22 cellular contexts compared by ENCODE assay signal in the genomic region with DNA sequence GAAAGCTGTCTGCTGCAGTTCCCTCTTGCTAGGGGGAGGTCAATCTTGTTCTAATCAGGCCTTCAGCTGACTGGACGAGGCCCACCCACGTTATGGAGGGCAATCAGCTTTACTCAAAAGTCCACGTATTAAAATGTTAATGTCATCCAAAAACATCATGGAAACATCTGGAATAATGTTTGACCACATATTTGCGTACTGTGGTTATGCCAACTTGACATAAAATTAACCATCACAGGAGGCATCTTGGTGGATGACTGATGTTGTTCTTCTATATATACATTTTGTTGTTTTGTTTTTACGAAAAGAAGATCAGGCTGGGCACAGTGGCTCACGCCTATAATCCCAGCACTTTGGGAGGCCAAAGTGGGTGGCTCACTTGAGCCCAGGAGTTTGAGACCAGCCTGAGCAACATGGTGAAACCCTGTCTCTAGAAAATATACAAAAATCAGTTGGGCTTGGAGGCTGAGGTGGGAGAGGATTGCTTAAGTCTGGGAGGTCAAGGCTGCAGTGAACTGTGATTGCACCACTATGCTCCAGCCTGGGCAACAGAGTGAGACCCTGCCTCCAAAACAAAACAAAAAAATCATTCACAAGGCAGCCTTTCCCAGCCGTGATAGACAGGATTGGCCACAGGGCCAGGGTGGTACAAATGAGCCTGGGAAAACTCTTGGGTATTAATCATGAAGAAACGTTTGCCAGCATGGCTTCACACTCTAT. TPM values are rescaled to one million over a fixed set of nuclear protein-coding genes. Genes with fewer than 3 reads are reported as not detected.
A peak's percentile ranks its signal among the peaks of the same experiment; 100 is the strongest.
DNase-seq lines count a peak whose midpoint lies in the region; ATAC-seq, FAIRE-seq and TF ChIP-seq lines count a peak whose summit lies in the region.
"Had no signal": no experiment of that assay in that cellular context is flagged by ENCODE, and none has a peak within 500 bp of the region (broad histone marks: within the 10 kb centered on the region; RNA-seq: fewer than 3 reads in every experiment).

No MANE protein-coding gene starts in this region.

- H3T11ph ChIP-seq in H9 (ENCODE audit: low read length) = no peak overlapping the region

- H3K4me3 Mint-ChIP-seq in neural crest cell = peak overlapping the region; percentile 2
- no peak overlapping the region for H3K4me3 Mint-ChIP-seq in H9

- no peak overlapping the region for H4K5ac ChIP-seq in H9 (ENCODE audit: insufficient read length, low read depth, low read length)

- no peak for TF ChIP-seq RAD21 in HepG2 (CRISPR knock-in tag; IDR thresholded peaks at IDR 0.05)

- TF ChIP-seq EP300 in HepG2 (IDR thresholded peaks at IDR 0.05; ENCODE audit: low read depth in 2 of 2, low read length in 2 of 2) (no peak), HepG2 (CRISPR knock-in tag; IDR thresholded peaks at IDR 0.05; ENCODE audit: borderline replicate concordance) (no peak)

- CTCF ChIA-PET in HepG2 (lab: Yijun Ruan, JAX; ENCODE audit: low intra/inter-chr PET ratio, low total read pairs) = no interaction called here

- no peak for ATAC-seq in HepG2
- no peak for ATAC-seq in right lobe of liver
- ATAC-seq in left lung = no peak

- no peak overlapping the region for H3K27ac Mint-ChIP-seq in neural crest cell (ENCODE audit: unreplicated experiment)
- H3K27ac Mint-ChIP-seq in H9 = no peak overlapping the region
- H3K27ac Mint-ChIP-seq: CD4-positive, alpha-beta memory T cell had no signal

- H3K18ac ChIP-seq in H9 (ENCODE audit: insufficient read length, low read depth, low read length) = no peak overlapping the region

- H4K91ac ChIP-seq in H9 (ENCODE audit: insufficient read length, low read depth, low read length) = no peak overlapping the region

- 36% methylated on average over 8 of the region's 8 CpGs for WGBS in HepG2 (ENCODE audit: low lambda C conversion rate)
- WGBS in right lobe of liver (ENCODE audit: insufficient coverage, low coverage, low lambda C conversion rate, missing lambda C conversion rate) = 61% methylated on average over 8 of the region's 8 CpGs
- WGBS in thyroid gland, 2 donors = 77 to 78% methylated on average over 8 of the region's 8 CpGs
- no CpG with 5 or more reads among the region's 8 CpGs for WGBS in H9 (ENCODE audit: extremely low coverage, insufficient read length, low lambda C conversion rate)

- H2BK15ac ChIP-seq in H9 (ENCODE audit: low read depth, low read length) = no peak overlapping the region

- H3K27ac ChIP-seq in HepG2 (ENCODE audit: extremely low read length, insufficient read depth, low read length) = no peak overlapping the region
- no peak overlapping the region for H3K27ac ChIP-seq in right lobe of liver
- peak overlapping the region in 2 of 3 donors; percentile 25 to 46 for H3K27ac ChIP-seq in thyroid gland
- no peak overlapping the region for H3K27ac ChIP-seq in H9 (ENCODE audit: insufficient read length, low read depth, low read length)
- no peak overlapping the region for H3K27ac ChIP-seq in left lung
- H3K27ac ChIP-seq: 22Rv1; BLaER1 treated with 17β-estradiol and CSF1 and Interleukin-3, amounts not matched to agents 10 nM and 100 nM had no signal

- H2BK20ac ChIP-seq in H9 (ENCODE audit: low read depth, low read length, poor library complexity, severe bottlenecking) = no peak overlapping the region

- no peak overlapping the region for H3K23ac ChIP-seq in H9 (ENCODE audit: insufficient read length, low read depth, low read length)

- no peaks in the 10 kb centered on the region for H3K36me3 ChIP-seq in HepG2 (replicated peaks in 1 of 2; ENCODE audit: control insufficient read depth in 1 of 2, insufficient read depth in 2 of 2, low read length in 2 of 2)
- no peaks in the 10 kb centered on the region for H3K36me3 ChIP-seq in right lobe of liver
- H3K36me3 ChIP-seq in thyroid gland = no peaks in the 10 kb centered on the region
- no peaks in the 10 kb centered on the region for H3K36me3 ChIP-seq in left lung
- H3K36me3 ChIP-seq: BE2C had no signal

- no peaks in the 10 kb centered on the region for H3K79me1 ChIP-seq in H9 (ENCODE audit: insufficient read depth, low read depth, low read length, poor library complexity, severe bottlenecking)

- H3K4me1 ChIP-seq in HepG2 (ENCODE audit: insufficient read depth, low read length) (peaks cover 22% of the 10 kb centered on the region), right lobe of liver (no peaks in the 10 kb centered on the region), thyroid gland (peaks cover 3 to 4% of the 10 kb centered on the region in 2 donors), H9 (ENCODE audit: insufficient read depth, low read length) (no peaks in the 10 kb centered on the region), left lung (peaks cover 0 to 4% of the 10 kb centered on the region in 2 donors)
- H3K4me1 ChIP-seq: BE2C had no signal

- DNase-seq in HepG2 (ENCODE audit: low spot score) = no peak
- no peak for DNase-seq in right lobe of liver
- DNase-seq in neural crest cell (ENCODE audit: low read depth, low spot score) = no peak
- no peak for DNase-seq in thyroid gland
- no peak for DNase-seq in H9
- DNase-seq in left lung = no peak
- DNase-seq: ACHN; AML-193; BE2C; Calu3; CD4-positive, alpha-beta memory T cell; COR-L47; GF-D8; GOT3; HCEC 1CT had no signal

- no peak overlapping the region for H2BK5ac ChIP-seq in H9 (ENCODE audit: insufficient read length, low read length)

- H3K27me3 Mint-ChIP-seq in neural crest cell (ENCODE audit: low read depth) = no peaks in the 10 kb centered on the region
- H3K27me3 Mint-ChIP-seq in H9 (ENCODE audit: low read depth) = peaks cover 5% of the 10 kb centered on the region

- BruUV-seq in HepG2 (replicated peaks; lab: Mats Ljungman, UMichigan) = no TSS peak

- intact Hi-C loops in HepG2 (cut with micrococcal nuclease; ENCODE audit: unreplicated experiment) = no loop called here
- intact Hi-C loops in right lobe of liver (cut with DNase I) = no loop called here
- intact Hi-C loops in thyroid gland (cut with DNase I) = no loop called here
- intact Hi-C loops in left lung (cut with DNase I) = no loop called here

- no peak overlapping the region for H2BK120ac ChIP-seq in H9 (ENCODE audit: low read depth, low read length, poor library complexity, severe bottlenecking)

- H2BK12ac ChIP-seq in H9 (ENCODE audit: insufficient read length, low read depth, low read length) = no peak overlapping the region

- H2AFZ ChIP-seq in HepG2 (ENCODE audit: low read length) = peak overlapping the region; percentile 76
- no peak overlapping the region for H2AFZ ChIP-seq in H9 (ENCODE audit: low read length)

- no peak overlapping the region for H2AK5ac ChIP-seq in H9 (ENCODE audit: insufficient read length, low read length)

- no peak for TF ChIP-seq POLR2A in HepG2 (IDR thresholded peaks at IDR 0.05; ENCODE audit: insufficient read depth in 1 of 2, low read depth in 2 of 2, low read length in 2 of 2)
- no peak for TF ChIP-seq POLR2A in right lobe of liver (IDR thresholded peaks at IDR 0.05)
- no peak for TF ChIP-seq POLR2A in thyroid gland (IDR thresholded peaks at IDR 0.05)

- in situ Hi-C loops in HepG2 (cut with HindIII; ENCODE audit: extremely low pct_ligation_motif_present, low pct_unique_long_range_greater_than_20kb) = no loop called here

- POLR2A ChIA-PET in HepG2 (lab: Yijun Ruan, JAX) = no interaction called here

- H4K20me1 ChIP-seq in HepG2 (ENCODE audit: insufficient read depth, low read length) (no peaks in the 10 kb centered on the region), H9 (ENCODE audit: control insufficient read depth, insufficient read depth, insufficient read length) (no peaks in the 10 kb centered on the region)
- H4K20me1 ChIP-seq: BLaER1 treated with 17β-estradiol and CSF1 and Interleukin-3, amounts not matched to agents 10 nM and 100 nM had no signal

- no peak for TF ChIP-seq CTCF in HepG2 (CRISPR knock-in tag; IDR thresholded peaks at IDR 0.05)
- TF ChIP-seq CTCF in right lobe of liver (IDR thresholded peaks at IDR 0.05) = no peak
- no peak for TF ChIP-seq CTCF in neural crest cell (conservative IDR thresholded peaks at IDR 0.05)
- no peak for TF ChIP-seq CTCF in thyroid gland (IDR thresholded peaks at IDR 0.05)
- TF ChIP-seq CTCF in H9 (conservative IDR thresholded peaks at IDR 0.05) = no peak
- TF ChIP-seq CTCF in left lung (IDR thresholded peaks at IDR 0.05) = no peak

- no peak overlapping the region for H3K4ac ChIP-seq in H9 (ENCODE audit: low read depth, low read length)

- H3K27me3 ChIP-seq in HepG2 (ENCODE audit: control insufficient read depth in 1 of 2, insufficient read depth in 2 of 2, low read length in 2 of 2) (no peaks in the 10 kb centered on the region), right lobe of liver (no peaks in the 10 kb centered on the region), thyroid gland (no peaks in the 10 kb centered on the region), H9 (ENCODE audit: insufficient read depth, low read length) (no peaks in the 10 kb centered on the region), left lung (peaks cover 0 to 18% of the 10 kb centered on the region in 2 donors)
- H3K27me3 ChIP-seq: BE2C; BLaER1 treated with 17β-estradiol and CSF1 and Interleukin-3, amounts not matched to agents 10 nM and 100 nM had no signal

- peaks cover 4% of the 10 kb centered on the region for H3K4me1 Mint-ChIP-seq in neural crest cell
- peaks cover 2 to 5% of the 10 kb centered on the region in 2 experiments; a peak in 2 of 4 replicates for H3K4me1 Mint-ChIP-seq in H9

- H3K79me2 ChIP-seq in HepG2 (ENCODE audit: insufficient read depth, low read length) (no peaks in the 10 kb centered on the region), H9 (ENCODE audit: insufficient read depth, low read length) (no peaks in the 10 kb centered on the region)

- no peaks in the 10 kb centered on the region for H3K9me3 ChIP-seq in HepG2 (ENCODE audit: low read length)
- no peaks in the 10 kb centered on the region for H3K9me3 ChIP-seq in right lobe of liver
- H3K9me3 ChIP-seq in thyroid gland = no peaks in the 10 kb centered on the region
- H3K9me3 ChIP-seq in H9 (ENCODE audit: control insufficient read depth, low read depth, low read length) = no peaks in the 10 kb centered on the region
- peaks cover 0 to 10% of the 10 kb centered on the region in 2 donors for H3K9me3 ChIP-seq in left lung
- H3K9me3 ChIP-seq: BE2C had no signal

- H4K8ac ChIP-seq in H9 (replicated peaks; ENCODE audit: insufficient read length, low read depth, low read length) = no peak overlapping the region

- no peak overlapping the region for H3K14ac ChIP-seq in H9 (ENCODE audit: insufficient read depth, low read length)

- H3K9ac ChIP-seq in HepG2 (ENCODE audit: insufficient read depth, low read depth, low read length) = no peak overlapping the region
- no peak overlapping the region for H3K9ac ChIP-seq in H9 (ENCODE audit: extremely low read depth, insufficient read length, low read length)
- H3K9ac ChIP-seq: BLaER1 treated with 17β-estradiol and CSF1 and Interleukin-3, amounts not matched to agents 10 nM and 100 nM had no signal

- FAIRE-seq in HepG2 (lab: Jason Lieb, UNC) = no peak
- FAIRE-seq: A204.1, GM12891, GM18507, H54 had no signal

- peak overlapping the region in 2 of 3 experiments; percentile 35 to 42; a peak in 2 of 6 replicates for H3K4me3 ChIP-seq in HepG2 (replicated peaks in 1 of 3; ENCODE audit: insufficient read depth in 1 of 3, low read depth in 2 of 3, low read length in 3 of 3)
- no peak overlapping the region for H3K4me3 ChIP-seq in right lobe of liver
- no peak overlapping the region for H3K4me3 ChIP-seq in thyroid gland (replicated peaks in 1 of 3)
- H3K4me3 ChIP-seq in left lung = no peak overlapping the region
- H3K4me3 ChIP-seq: BLaER1 treated with 17β-estradiol and CSF1 and Interleukin-3, amounts not matched to agents 10 nM and 100 nM had no signal

- H3K4me2 ChIP-seq in HepG2 (ENCODE audit: low read depth, low read length) (peak overlapping the region; percentile 77), H9 (ENCODE audit: insufficient read depth, insufficient read length, low read length) (no peak overlapping the region)
- H3K4me2 ChIP-seq: BLaER1 treated with 17β-estradiol and CSF1 and Interleukin-3, amounts not matched to agents 10 nM and 100 nM had no signal

- H3K9me3 Mint-ChIP-seq in neural crest cell = peaks cover 8% of the 10 kb centered on the region
- H3K9me3 Mint-ChIP-seq in H9 = peaks cover 29 to 37% of the 10 kb centered on the region in 2 experiments

- no peak overlapping the region for H3K56ac ChIP-seq in H9 (ENCODE audit: insufficient read length, low read depth, low read length)

- H3K36me3 Mint-ChIP-seq in neural crest cell (ENCODE audit: low read depth) = peaks cover 6% of the 10 kb centered on the region
- peaks cover 15 to 18% (median 15%) of the 10 kb centered on the region in 3 experiments for H3K36me3 Mint-ChIP-seq in H9 (ENCODE audit: insufficient read depth in 1 of 3, low read depth in 3 of 3)
- H3K36me3 Mint-ChIP-seq: CD14-positive monocyte had no signal

- H3K23me2 ChIP-seq in H9 (ENCODE audit: insufficient read length, low read depth, low read length, poor library complexity, severe bottlenecking) = peaks cover 4% of the 10 kb centered on the region

RNA-seq across cellular contexts. Expression of a gene that starts 33.8 kb away (rescaled TPM):
- total RNA-seq in HepG2 (2016; rRNA removed; fragmentation: Illumina TruSeq; extraction: Trizol) (11.7 and 13.2 TPM in 2 replicates), right lobe of liver (10 to 100 TPM in 1 of 6 experiments, 1 to 10 TPM in 5; 2.9 to 10.7 (median 5.6) TPM), neural crest cell (5.9 and 6.7 TPM in 2 replicates), thyroid gland (10 to 100 TPM; 16.7 to 25.6 (median 22.5) TPM), H9 (2021) (4.7 and 5.9 TPM in 2 replicates), left lung (10 to 100 TPM; 18.2 to 31.9 TPM)
- total RNA-seq in HepG2 (2016; cell fraction: cytosol; rRNA removed; fragmentation: Illumina TruSeq; extraction: Trizol; ENCODE audit: low read depth) = 15.9 and 16.8 TPM in 2 replicates
- total RNA-seq in HepG2 (2016; cell fraction: insoluble cytoplasmic fraction; rRNA removed; fragmentation: Illumina TruSeq; extraction: Trizol) = 10.6 and 12.1 TPM in 2 replicates
- 24.0 and 25.3 TPM in 2 replicates for total RNA-seq in HepG2 (2016; cell fraction: membrane; rRNA removed; fragmentation: Illumina TruSeq; extraction: Trizol)
- 6.0 and 7.6 TPM in 2 replicates for total RNA-seq in HepG2 (2016; cell fraction: nucleus; rRNA removed; fragmentation: Illumina TruSeq; extraction: Trizol)
- polyA plus RNA-seq in HepG2 (2011; rRNA removed) = 8.6 and 11.0 TPM in 2 replicates
- polyA plus RNA-seq in HepG2 (2011; cell fraction: cytosol; rRNA removed) = 5.9 and 7.2 TPM in 2 replicates
- 2.4 TPM in 2 replicates for polyA plus RNA-seq in HepG2 (2011; cell fraction: nucleus; rRNA removed)
- 8.8 TPM in 2 replicates for polyA plus RNA-seq in HepG2 (2012)
- polyA plus RNA-seq in HepG2 (2016; cell fraction: cytosol; fragmentation: Illumina TruSeq; extraction: Trizol; ENCODE audit: low read depth) = 20.7 and 22.7 TPM in 2 replicates
- polyA plus RNA-seq in HepG2 (2016; cell fraction: insoluble cytoplasmic fraction; fragmentation: Illumina TruSeq; extraction: Trizol; ENCODE audit: low read depth) = 11.9 and 12.8 TPM in 2 replicates
- 23.2 and 23.8 TPM in 2 replicates for polyA plus RNA-seq in HepG2 (2016; cell fraction: membrane; fragmentation: Illumina TruSeq; extraction: Trizol; ENCODE audit: low read depth)
- 9.7 and 12.0 TPM in 2 replicates for polyA plus RNA-seq in HepG2 (2016; cell fraction: nucleus; fragmentation: Illumina TruSeq; extraction: Trizol; ENCODE audit: insufficient read depth, low read depth)
- 4.7 and 8.0 TPM in 2 replicates for polyA minus RNA-seq in HepG2 (2011; rRNA and poly(A)+ RNA removed; ENCODE audit: low replicate concordance)
- polyA minus RNA-seq in HepG2 (2011; cell fraction: cytosol; rRNA and poly(A)+ RNA removed) = 6.9 and 8.5 TPM in 2 replicates
- 3.1 and 3.7 TPM in 2 replicates for polyA minus RNA-seq in HepG2 (2011; cell fraction: nucleus; rRNA and poly(A)+ RNA removed)

Comparison
In these comparisons a context has a peak if more than half of its experiments do, and no peak if none do; other contexts are left out.
1. H3K4me3 ChIP-seq: peak in HepG2 (2 of 3); none in right lobe of liver (0 of 3), thyroid gland (0 of 3) and left lung (0 of 2).
2. H3K27ac ChIP-seq: peak in thyroid gland (2 of 3); none in HepG2 (single experiment), right lobe of liver (0 of 3), H9 (single experiment) and left lung (0 of 2).